In the genomic region with DNA sequence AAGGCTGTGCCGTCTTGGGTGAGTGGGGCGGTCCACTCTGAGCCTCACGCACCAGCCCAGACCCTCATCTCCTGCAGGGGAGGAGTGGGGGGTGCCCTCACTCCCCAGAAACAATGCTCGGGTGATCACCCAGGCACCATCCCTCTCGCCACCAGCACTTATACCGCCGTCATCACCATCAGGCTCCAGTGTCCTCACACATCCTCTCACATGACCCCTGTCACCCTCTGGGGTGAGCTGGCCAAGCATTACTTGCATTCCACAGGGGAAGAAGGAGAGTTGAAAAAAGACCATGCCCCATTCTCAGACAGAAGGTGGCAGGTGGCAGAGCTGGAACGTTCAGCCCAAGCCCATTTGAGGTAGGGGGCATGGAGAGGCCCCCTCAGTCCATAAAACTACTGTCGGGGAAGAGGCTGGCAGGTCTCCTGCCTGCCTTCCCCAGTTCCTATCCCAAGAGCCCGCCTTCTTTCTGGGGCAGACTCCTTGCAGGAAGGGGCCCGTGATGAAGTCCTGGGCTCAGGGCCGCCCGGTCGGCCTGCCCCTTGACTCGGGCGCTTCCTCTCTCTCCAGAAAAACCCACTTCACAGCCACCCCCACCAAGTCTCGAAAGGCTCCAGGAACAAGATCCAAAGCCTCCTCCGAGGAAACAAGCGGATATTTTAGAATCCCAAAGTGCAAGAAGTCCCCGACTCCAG, we compare ENCODE assay signal across 11 cellular contexts.
"Had no signal": no experiment of that assay in that cellular context is flagged by ENCODE, and none has a peak within 500 bp of the region (broad histone marks: within the 10 kb centered on the region; RNA-seq: fewer than 3 reads in every experiment).

No MANE protein-coding gene starts in this region.

- H3K27ac ChIP-seq: colonic mucosa, heart right ventricle, ovary, skin epidermis, tibial nerve had no signal

- H3K9me3 ChIP-seq: colonic mucosa, heart right ventricle, ovary had no signal

- ATAC-seq: activated naive CD8-positive, alpha-beta T cell treated with anti-CD3 and anti-CD28 coated beads, Interleukin-2, amount 50 U/mL, for 24 hours had no signal

- DNase-seq: activated CD4-positive, alpha-beta T cell treated with anti-CD3 and anti-CD28 coated beads, Interleukin-2, amount 10 ng/mL, durations not matched to agents 24 days and 14 days; activated naive CD4-positive, alpha-beta T cell treated with Interleukin-2 at 50 U/mL for 16 hours; activated naive CD8-positive, alpha-beta T cell treated with anti-CD3 and anti-CD28 coated beads, Interleukin-2, amount 50 U/mL, for 24 hours; colonic mucosa; effector CD4-positive, alpha-beta T cell; foreskin melanocyte; heart right ventricle; kidney glomerular epithelial cell had no signal

- H3K36me3 ChIP-seq: colonic mucosa, heart right ventricle, ovary, tibial nerve had no signal

- H3K4me1 ChIP-seq: colonic mucosa, tibial nerve had no signal

- H3K27me3 ChIP-seq: colonic mucosa, heart right ventricle, ovary had no signal

- H3K4me3 ChIP-seq: colonic mucosa, heart right ventricle, ovary, skin epidermis, tibial nerve had no signal
